In genomic region chr3:183080628-183081027, GRCh38 we compare ENCODE assay signal across 8 cellular contexts.
"Had no signal": no experiment of that assay in that cellular context is flagged by ENCODE, and none has a peak within 500 bp of the region (broad histone marks: within the 10 kb centered on the region; RNA-seq: fewer than 3 reads in every experiment).

No MANE protein-coding gene starts in this region.

- DNase-seq: H9, HCEC 1CT, IMR-90, KBM-7 had no signal

- H3K27ac ChIP-seq: KMS-11 had no signal

- ATAC-seq: GM23338 had no signal

- H3K4me1 Mint-ChIP-seq: GM23338, H9 had no signal

- FAIRE-seq: H1, HTR-8/SVneo had no signal

- H3K4me3 Mint-ChIP-seq: GM23338, H9 had no signal

- H2AFZ ChIP-seq: GM23338 had no signal

- H3K27ac Mint-ChIP-seq: H9 had no signal

- H3K4me2 ChIP-seq: GM23338, KMS-11 had no signal

- H3K9ac ChIP-seq: KMS-11 had no signal

- H3K4me3 ChIP-seq: GM23338 had no signal
